In genomic region chr7:105009667-105010537, GRCh38 we compare ENCODE assay signal across 1 cellular context.
TF ChIP-seq lines count a peak whose summit lies in the region.

No MANE protein-coding gene starts in this region.

TF ChIP-seq in SK-N-SH, 30 proteins besides CTCF, POLR2A, EP300 and RAD21 (continued from another document):
- no peak for TF ChIP-seq ZBTB33 (IDR thresholded peaks at IDR 0.05; ENCODE audit: borderline replicate concordance, low read depth)
- no peak for TF ChIP-seq JUND (IDR thresholded peaks at IDR 0.05)
- no peak for TF ChIP-seq FOXJ3 (CRISPR knock-in tag; IDR thresholded peaks at IDR 0.05)
- TF ChIP-seq RFX5 (IDR thresholded peaks at IDR 0.05; ENCODE audit: low read length), result no peak
- TF ChIP-seq CHD2 (IDR thresholded peaks at IDR 0.05; ENCODE audit: low read length, partially characterized antibody), result no peak
- TF ChIP-seq REST (IDR thresholded peaks at IDR 0.05; ENCODE audit: low read depth, low read length), result no peak
- no peak for TF ChIP-seq MXI1 (IDR thresholded peaks at IDR 0.05; ENCODE audit: low read depth, low read length)
- TF ChIP-seq TCF12 (IDR thresholded peaks at IDR 0.05), result no peak
- no peak for TF ChIP-seq POLR2AphosphoS5 (IDR thresholded peaks at IDR 0.05; ENCODE audit: low read depth, low read length)
- TF ChIP-seq FOSL2 (IDR thresholded peaks at IDR 0.05; ENCODE audit: borderline replicate concordance, low read depth), result no peak
